8 cellular contexts compared by ENCODE assay signal in the genomic region with DNA sequence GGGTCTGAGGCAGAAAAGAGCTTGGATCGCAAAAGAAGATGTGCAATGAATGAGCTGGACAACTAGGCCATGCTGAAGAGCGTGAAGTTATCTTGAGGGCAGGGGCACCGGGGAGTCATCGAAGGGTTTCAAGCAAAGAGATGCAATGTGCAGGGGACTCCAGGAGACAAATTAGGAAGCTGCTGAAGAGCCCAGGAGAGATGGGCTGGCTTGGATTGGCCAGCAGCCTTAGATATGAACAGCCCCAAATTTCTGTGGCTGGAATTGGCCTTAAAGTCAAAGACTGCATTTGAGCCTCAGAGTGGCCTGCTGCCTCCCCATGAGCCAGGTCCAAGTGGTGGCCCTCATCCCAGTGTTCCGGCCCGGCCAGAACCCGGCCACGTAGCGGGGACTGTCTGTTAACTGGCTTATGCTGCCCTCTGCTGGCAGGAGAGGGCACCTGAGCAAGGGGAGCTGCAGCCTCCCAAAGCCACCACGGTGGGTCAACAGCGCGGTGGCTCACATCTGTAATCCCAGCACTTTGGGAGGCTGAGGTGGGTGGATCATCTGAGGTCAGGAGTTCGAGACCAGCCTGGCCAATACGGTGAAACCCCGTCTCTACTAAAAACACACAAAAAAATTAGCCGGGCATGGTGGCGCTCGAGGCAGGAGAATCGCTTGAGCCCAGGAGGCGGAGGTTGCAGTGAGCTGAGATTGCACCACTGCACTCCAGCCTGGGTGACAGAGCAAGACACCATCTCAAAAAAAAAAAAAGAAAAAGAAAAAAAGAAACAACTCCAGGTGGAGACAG. TPM values are rescaled to one million over a fixed set of nuclear protein-coding genes. Genes with fewer than 3 reads are reported as not detected.
A peak's percentile ranks its signal among the peaks of the same experiment; 100 is the strongest.
DNase-seq lines count a peak whose midpoint lies in the region; ATAC-seq, FAIRE-seq and TF ChIP-seq lines count a peak whose summit lies in the region.
"Not testable (repeated sequence)": the region's sequence is repeated elsewhere in the genome, so short reads cannot be mapped to it uniquely, and the experiment has no call there.

No MANE protein-coding gene starts in this region.

- not testable (repeated sequence) for H3K4me2 ChIP-seq in HepG2 (ENCODE audit: low read depth, low read length)

- intact Hi-C loops in HepG2 (cut with micrococcal nuclease; ENCODE audit: unreplicated experiment) = loop anchor here (1.0 to 2.0 kb wide), 4 partner anchors 43 to 243 kb away; no protein-coding TSS in a partner anchor

- not testable (repeated sequence) for H3K36me3 Mint-ChIP-seq in CD4-positive, CD25-positive, alpha-beta regulatory T cell

- in situ Hi-C loops in HepG2 (cut with HindIII; ENCODE audit: extremely low pct_ligation_motif_present, low pct_unique_long_range_greater_than_20kb) = not testable (repeated sequence)

- not testable (repeated sequence) for H3K9ac ChIP-seq in HepG2 (ENCODE audit: insufficient read depth, low read depth, low read length)

- H3K9me3 Mint-ChIP-seq in CD4-positive, CD25-positive, alpha-beta regulatory T cell = not testable (repeated sequence)

- not testable (repeated sequence) for TF ChIP-seq POLR2A in HepG2 (IDR thresholded peaks at IDR 0.05; ENCODE audit: insufficient read depth in 1 of 2, low read depth in 2 of 2, low read length in 2 of 2)

- H4K20me1 ChIP-seq in HepG2 (ENCODE audit: insufficient read depth, low read length) = not testable (repeated sequence)

- H3K4me3 ChIP-seq in CD4-positive, CD25-positive, alpha-beta regulatory T cell (ENCODE audit: low read depth, low read length); choroid plexus epithelial cell (ENCODE audit: low read depth, low read length); HepG2 (replicated peaks in 1 of 3; ENCODE audit: insufficient read depth in 1 of 3, low read depth in 2 of 3, low read length in 3 of 3): not testable (repeated sequence)

- not testable (repeated sequence) for H3K4me1 ChIP-seq in CD4-positive, CD25-positive, alpha-beta regulatory T cell (ENCODE audit: control insufficient read depth, insufficient read depth, low read length, poor library complexity, severe bottlenecking); HepG2 (ENCODE audit: insufficient read depth, low read length)

- BruUV-seq in HepG2 (replicated peaks; lab: Mats Ljungman, UMichigan) = not testable (repeated sequence)

- not testable (repeated sequence) for H3K4me3 Mint-ChIP-seq in CD4-positive, CD25-positive, alpha-beta regulatory T cell

- not testable (repeated sequence) for H3K9me3 ChIP-seq in CD4-positive, CD25-positive, alpha-beta regulatory T cell (ENCODE audit: control insufficient read depth in 2 of 2, low read length in 2 of 2); HepG2 (ENCODE audit: low read length)

- ATAC-seq in CD4-positive, CD25-positive, alpha-beta regulatory T cell (ENCODE audit: low read depth in 2 of 2) = peak; percentile 83
- ATAC-seq in GM19351 (IDR thresholded peaks at IDR 0.05; ENCODE audit: unreplicated experiment) = peak; percentile 98
- ATAC-seq in HG03378 (IDR thresholded peaks at IDR 0.05; ENCODE audit: unreplicated experiment) = peak; percentile 87
- peak; percentile 99 for ATAC-seq in HepG2

- H3K27ac Mint-ChIP-seq in CD4-positive, CD25-positive, alpha-beta regulatory T cell = peak overlapping the region in 1 of 3 donors; percentile 60

- TF ChIP-seq RAD21 in HepG2 (CRISPR knock-in tag; IDR thresholded peaks at IDR 0.05) = peak; percentile 98

- H3K27ac ChIP-seq in CD4-positive, CD25-positive, alpha-beta regulatory T cell (ENCODE audit: insufficient read depth, low read length, poor library complexity, severe bottlenecking); HepG2 (ENCODE audit: extremely low read length, insufficient read depth, low read length): not testable (repeated sequence)

- POLR2A ChIA-PET in HepG2 (lab: Yijun Ruan, JAX) = interaction anchor here (0.5 to 1.4 kb wide), 5 partner anchors 17 to 1554 kb away, joined by 3 to 5 read pairs (median 3); a partner anchor contains a TSS

- 16% methylated on average over 17 of the region's 20 CpGs for WGBS in HepG2 (ENCODE audit: low lambda C conversion rate)

- not testable (repeated sequence) for H2AFZ ChIP-seq in HepG2 (ENCODE audit: low read length)

- DNase-seq in CD4-positive, CD25-positive, alpha-beta regulatory T cell = peak; percentile 63 to 65 (median 65)
- DNase-seq in NCI-H524 (lab: John Stamatoyannopoulos, UW) = peak; percentile 67 to 76
- DNase-seq in activated CD4-positive, alpha-beta T cell treated with anti-CD3 and anti-CD28 coated beads for 48 hours = peak; percentile 86
- peak; percentile 79 for DNase-seq in choroid plexus epithelial cell (ENCODE audit: low read depth)
- peak; percentile 91 for DNase-seq in HepG2 (ENCODE audit: low spot score)
- peak; percentile 71 to 77 for DNase-seq in stimulated activated CD4-positive, alpha-beta T cell treated with anti-CD3 and anti-CD28 coated beads, Interleukin-4, amount 100 ng/mL, for 48 hours (ENCODE audit: low read depth in 2 of 2)

- peaks cover 18% of the 10 kb centered on the region for H3K27me3 Mint-ChIP-seq in CD4-positive, CD25-positive, alpha-beta regulatory T cell

- H3K79me2 ChIP-seq in HepG2 (ENCODE audit: insufficient read depth, low read length) = not testable (repeated sequence)

- not testable (repeated sequence) for H3K27me3 ChIP-seq in CD4-positive, CD25-positive, alpha-beta regulatory T cell (ENCODE audit: control insufficient read depth, insufficient read depth, low read length)
- peaks cover 0 to 25% of the 10 kb centered on the region in 2 experiments; a peak in 2 of 5 replicates for H3K27me3 ChIP-seq in HepG2 (ENCODE audit: control insufficient read depth in 1 of 2, insufficient read depth in 2 of 2, low read length in 2 of 2)

- H3K36me3 ChIP-seq in CD4-positive, CD25-positive, alpha-beta regulatory T cell (ENCODE audit: control insufficient read depth, insufficient read depth, low read length); HepG2 (replicated peaks in 1 of 2; ENCODE audit: control insufficient read depth in 1 of 2, insufficient read depth in 2 of 2, low read length in 2 of 2): not testable (repeated sequence)

- not testable (repeated sequence) for TF ChIP-seq EP300 in HepG2 (IDR thresholded peaks at IDR 0.05; ENCODE audit: low read depth in 2 of 2, low read length in 2 of 2); HepG2 (CRISPR knock-in tag; IDR thresholded peaks at IDR 0.05; ENCODE audit: borderline replicate concordance)

- peaks cover 0 to 10% (median 4%) of the 10 kb centered on the region in 4 donors for H3K4me1 Mint-ChIP-seq in CD4-positive, CD25-positive, alpha-beta regulatory T cell

- peak; percentile 60 for FAIRE-seq in HepG2 (lab: Jason Lieb, UNC)

- CTCF ChIA-PET in HepG2 (lab: Yijun Ruan, JAX; ENCODE audit: low intra/inter-chr PET ratio, low total read pairs) = interaction anchor here (0.8 to 2.0 kb wide), 6 partner anchors 9 to 190 kb away, joined by 3 to 38 read pairs (median 8); no protein-coding TSS in a partner anchor

- TF ChIP-seq CTCF in choroid plexus epithelial cell (conservative IDR thresholded peaks at IDR 0.05; ENCODE audit: low read depth, low read length) (peak; percentile 87), HepG2 (CRISPR knock-in tag; IDR thresholded peaks at IDR 0.05) (peak; percentile 100)

RNA-seq across cellular contexts. Expression of a gene that starts 11.2 kb away (rescaled TPM):
- 111 TPM for total RNA-seq in CD4-positive, CD25-positive, alpha-beta regulatory T cell
- polyA plus RNA-seq in CD4-positive, CD25-positive, alpha-beta regulatory T cell = 100 to 1,000 TPM; 119 to 142 (median 137) TPM
- total RNA-seq in HepG2 (2016; rRNA removed; fragmentation: Illumina TruSeq; extraction: Trizol) = 68.4 and 118 TPM in 2 replicates
- total RNA-seq in HepG2 (2016; cell fraction: cytosol; rRNA removed; fragmentation: Illumina TruSeq; extraction: Trizol; ENCODE audit: low read depth) = 46.8 and 55.9 TPM in 2 replicates
- 71.4 and 118 TPM in 2 replicates for total RNA-seq in HepG2 (2016; cell fraction: insoluble cytoplasmic fraction; rRNA removed; fragmentation: Illumina TruSeq; extraction: Trizol)
- total RNA-seq in HepG2 (2016; cell fraction: membrane; rRNA removed; fragmentation: Illumina TruSeq; extraction: Trizol) = 73.9 and 80.7 TPM in 2 replicates
- total RNA-seq in HepG2 (2016; cell fraction: nucleus; rRNA removed; fragmentation: Illumina TruSeq; extraction: Trizol) = 165 and 184 TPM in 2 replicates
- polyA plus RNA-seq in HepG2 (2011; rRNA removed) = 243 and 287 TPM in 2 replicates
- polyA plus RNA-seq in HepG2 (2011; cell fraction: cytosol; rRNA removed) = 198 and 200 TPM in 2 replicates
- polyA plus RNA-seq in HepG2 (2011; cell fraction: nucleus; rRNA removed) = 203 and 206 TPM in 2 replicates
- 156 and 233 TPM in 2 replicates for polyA plus RNA-seq in HepG2 (2012)
- 90.6 and 110 TPM in 2 replicates for polyA plus RNA-seq in HepG2 (2016; cell fraction: cytosol; fragmentation: Illumina TruSeq; extraction: Trizol; ENCODE audit: low read depth)
- polyA plus RNA-seq in HepG2 (2016; cell fraction: insoluble cytoplasmic fraction; fragmentation: Illumina TruSeq; extraction: Trizol; ENCODE audit: low read depth) = 129 and 148 TPM in 2 replicates
- polyA plus RNA-seq in HepG2 (2016; cell fraction: membrane; fragmentation: Illumina TruSeq; extraction: Trizol; ENCODE audit: low read depth) = 108 and 120 TPM in 2 replicates
- 374 and 382 TPM in 2 replicates for polyA plus RNA-seq in HepG2 (2016; cell fraction: nucleus; fragmentation: Illumina TruSeq; extraction: Trizol; ENCODE audit: insufficient read depth, low read depth)
- 365 and 413 TPM in 2 replicates for polyA minus RNA-seq in HepG2 (2011; rRNA and poly(A)+ RNA removed; ENCODE audit: low replicate concordance)
- 123 and 142 TPM in 2 replicates for polyA minus RNA-seq in HepG2 (2011; cell fraction: cytosol; rRNA and poly(A)+ RNA removed)
- 195 and 210 TPM in 2 replicates for polyA minus RNA-seq in HepG2 (2011; cell fraction: nucleus; rRNA and poly(A)+ RNA removed)

RNA-seq across cellular contexts. Expression of a gene that starts 28.0 kb away (rescaled TPM):
- total RNA-seq in CD4-positive, CD25-positive, alpha-beta regulatory T cell = not detected
- not detected for polyA plus RNA-seq in CD4-positive, CD25-positive, alpha-beta regulatory T cell
- not detected in 2 replicates for total RNA-seq in HepG2 (2016; rRNA removed; fragmentation: Illumina TruSeq; extraction: Trizol)
- not detected in 2 replicates for total RNA-seq in HepG2 (2016; cell fraction: cytosol; rRNA removed; fragmentation: Illumina TruSeq; extraction: Trizol; ENCODE audit: low read depth)
- not detected in 2 replicates for total RNA-seq in HepG2 (2016; cell fraction: insoluble cytoplasmic fraction; rRNA removed; fragmentation: Illumina TruSeq; extraction: Trizol)
- not detected in 2 replicates for total RNA-seq in HepG2 (2016; cell fraction: membrane; rRNA removed; fragmentation: Illumina TruSeq; extraction: Trizol)
- total RNA-seq in HepG2 (2016; cell fraction: nucleus; rRNA removed; fragmentation: Illumina TruSeq; extraction: Trizol) = not detected in 2 replicates
- polyA plus RNA-seq in HepG2 (2011; rRNA removed) = not detected in 2 replicates
- not detected in 2 replicates for polyA plus RNA-seq in HepG2 (2011; cell fraction: cytosol; rRNA removed)
- not detected in 2 replicates for polyA plus RNA-seq in HepG2 (2011; cell fraction: nucleus; rRNA removed)
- polyA plus RNA-seq in HepG2 (2012) = not detected in 2 replicates
- not detected in 2 replicates for polyA plus RNA-seq in HepG2 (2016; cell fraction: cytosol; fragmentation: Illumina TruSeq; extraction: Trizol; ENCODE audit: low read depth)
- not detected in 2 replicates for polyA plus RNA-seq in HepG2 (2016; cell fraction: insoluble cytoplasmic fraction; fragmentation: Illumina TruSeq; extraction: Trizol; ENCODE audit: low read depth)
- polyA plus RNA-seq in HepG2 (2016; cell fraction: membrane; fragmentation: Illumina TruSeq; extraction: Trizol; ENCODE audit: low read depth) = not detected in 2 replicates
- not detected in 2 replicates for polyA plus RNA-seq in HepG2 (2016; cell fraction: nucleus; fragmentation: Illumina TruSeq; extraction: Trizol; ENCODE audit: insufficient read depth, low read depth)
- not detected in 2 replicates for polyA minus RNA-seq in HepG2 (2011; rRNA and poly(A)+ RNA removed; ENCODE audit: low replicate concordance)
- not detected in 2 replicates for polyA minus RNA-seq in HepG2 (2011; cell fraction: cytosol; rRNA and poly(A)+ RNA removed)
- polyA minus RNA-seq in HepG2 (2011; cell fraction: nucleus; rRNA and poly(A)+ RNA removed) = not detected in 2 replicates

RNA-seq across cellular contexts. Expression of a gene that starts 28.2 kb away (rescaled TPM):
- not detected for total RNA-seq in CD4-positive, CD25-positive, alpha-beta regulatory T cell
- polyA plus RNA-seq in CD4-positive, CD25-positive, alpha-beta regulatory T cell = not detected
- total RNA-seq in HepG2 (2016; rRNA removed; fragmentation: Illumina TruSeq; extraction: Trizol) = not detected in 2 replicates
- total RNA-seq in HepG2 (2016; cell fraction: cytosol; rRNA removed; fragmentation: Illumina TruSeq; extraction: Trizol; ENCODE audit: low read depth) = not detected in 2 replicates
- not detected in 2 replicates for total RNA-seq in HepG2 (2016; cell fraction: insoluble cytoplasmic fraction; rRNA removed; fragmentation: Illumina TruSeq; extraction: Trizol)
- not detected in 2 replicates for total RNA-seq in HepG2 (2016; cell fraction: membrane; rRNA removed; fragmentation: Illumina TruSeq; extraction: Trizol)
- total RNA-seq in HepG2 (2016; cell fraction: nucleus; rRNA removed; fragmentation: Illumina TruSeq; extraction: Trizol) = not detected in 2 replicates
- polyA plus RNA-seq in HepG2 (2011; rRNA removed) = not detected in 2 replicates
- polyA plus RNA-seq in HepG2 (2011; cell fraction: cytosol; rRNA removed) = not detected in 2 replicates
- not detected in 2 replicates for polyA plus RNA-seq in HepG2 (2011; cell fraction: nucleus; rRNA removed)
- not detected in 2 replicates for polyA plus RNA-seq in HepG2 (2012)
- not detected in 2 replicates for polyA plus RNA-seq in HepG2 (2016; cell fraction: cytosol; fragmentation: Illumina TruSeq; extraction: Trizol; ENCODE audit: low read depth)
- not detected in 2 replicates for polyA plus RNA-seq in HepG2 (2016; cell fraction: insoluble cytoplasmic fraction; fragmentation: Illumina TruSeq; extraction: Trizol; ENCODE audit: low read depth)
- polyA plus RNA-seq in HepG2 (2016; cell fraction: membrane; fragmentation: Illumina TruSeq; extraction: Trizol; ENCODE audit: low read depth) = not detected in 2 replicates
- not detected in 2 replicates for polyA plus RNA-seq in HepG2 (2016; cell fraction: nucleus; fragmentation: Illumina TruSeq; extraction: Trizol; ENCODE audit: insufficient read depth, low read depth)
- not detected in 2 replicates for polyA minus RNA-seq in HepG2 (2011; rRNA and poly(A)+ RNA removed; ENCODE audit: low replicate concordance)
- not detected in 2 replicates for polyA minus RNA-seq in HepG2 (2011; cell fraction: cytosol; rRNA and poly(A)+ RNA removed)
- polyA minus RNA-seq in HepG2 (2011; cell fraction: nucleus; rRNA and poly(A)+ RNA removed) = not detected in 2 replicates
